In the genomic region with DNA sequence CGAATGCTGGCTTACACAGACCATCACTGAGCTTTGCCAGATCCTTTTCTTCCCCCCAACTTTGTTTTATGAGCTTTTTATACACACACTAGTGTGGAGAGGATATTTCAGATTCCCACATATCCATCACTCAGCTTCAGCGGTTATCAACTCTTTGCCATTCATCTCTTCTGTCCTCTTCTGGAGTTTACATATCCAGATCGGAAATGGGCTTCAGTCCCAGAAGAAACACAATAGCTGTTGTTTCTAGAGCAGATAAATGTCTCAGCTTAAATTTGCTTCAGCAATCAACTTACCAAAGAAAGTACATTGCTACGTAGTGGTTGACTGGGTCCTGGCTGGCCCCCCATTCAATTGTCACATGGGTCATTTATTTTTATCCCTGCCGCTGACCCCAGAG, we compare ENCODE assay signal across 22 cellular contexts.
"Had no signal": no experiment of that assay in that cellular context is flagged by ENCODE, and none has a peak within 500 bp of the region (broad histone marks: within the 10 kb centered on the region; RNA-seq: fewer than 3 reads in every experiment).

No MANE protein-coding gene starts in this region.

- H3K4me2 ChIP-seq: neural progenitor cell had no signal

- H3K9me3 ChIP-seq: ovary, stomach, thoracic aorta, thyroid gland, transverse colon, upper lobe of right lung, uterus had no signal

- ATAC-seq: naive thymus-derived CD4-positive, alpha-beta T cell; natural killer cell; stimulated activated effector memory CD8-positive, alpha-beta T cell treated with anti-CD3 and anti-CD28 coated beads, Interleukin-12 subunit alpha, Interleukin-12 subunit beta, amount 100 ng/mL, for 72 hours; upper lobe of right lung had no signal

- H2AFZ ChIP-seq: neural progenitor cell, parathyroid adenoma had no signal

- H3K4me3 ChIP-seq: neural progenitor cell, ovary, psoas muscle, stomach, thoracic aorta, thyroid gland, transverse colon, upper lobe of right lung, uterus had no signal

- H3K27me3 ChIP-seq: neural progenitor cell, ovary, stomach, thyroid gland, transverse colon, upper lobe of right lung, uterus had no signal

- H3K9ac ChIP-seq: neural progenitor cell, parathyroid adenoma had no signal

- H3K79me2 ChIP-seq: parathyroid adenoma had no signal

- H3K36me3 ChIP-seq: neural progenitor cell, ovary, uterus had no signal

- H3K4me1 ChIP-seq: neural progenitor cell, parathyroid adenoma, psoas muscle, stomach, thyroid gland, transverse colon, upper lobe of right lung, uterus had no signal

- DNase-seq: naive thymus-derived CD4-positive, alpha-beta T cell; natural killer cell; occipital lobe; ovary; posterior cingulate gyrus; psoas muscle; right cardiac atrium; small intestine; stimulated activated CD4-positive, alpha-beta T cell treated with anti-CD3 and anti-CD28 coated beads, Interleukin-15, amount 100 ng/mL, for 24 hours; stimulated activated CD4-positive, alpha-beta T cell treated with anti-CD3 and anti-CD28 coated beads, Interleukin-2, amount 100 ng/mL, for 24 hours; stimulated activated CD4-positive, alpha-beta T cell treated with anti-CD3 and anti-CD28 coated beads, Interleukin-2, amount 100 ng/mL, for 48 hours; stimulated activated CD4-positive, alpha-beta T cell treated with anti-CD3 and anti-CD28 coated beads, Interleukin-4, amount 100 ng/mL, for 24 hours; stimulated activated naive CD4-positive, alpha-beta T cell; stomach; thyroid gland; transverse colon; upper lobe of right lung; uterus had no signal

- FAIRE-seq: small intestine had no signal

- H3K27ac ChIP-seq: neural progenitor cell, ovary, parathyroid adenoma, psoas muscle, stomach, thoracic aorta, thyroid gland, upper lobe of right lung, uterus had no signal
